ENCODE assay signal across 8 cellular contexts in genomic region chr1:27772932-27773731, GRCh38. TPM values are rescaled to one million over a fixed set of nuclear protein-coding genes. Genes with fewer than 3 reads are reported as not detected.
DNase-seq lines count a peak whose midpoint lies in the region; ATAC-seq and TF ChIP-seq lines count a peak whose summit lies in the region.

Gene STX12, plus strand, starts transcription at chr1:27773219. Its CDS starts 89 bp downstream, at chr1:27773308.

- peak within 1 kb of the TSS; percentile 98 for H3K27ac Mint-ChIP-seq in activated CD4-positive, alpha-beta T cell treated with anti-CD3 and anti-CD28 coated beads, Interleukin-2, amount 10 ng/mL, durations not matched to agents 24 days and 14 days

- TF ChIP-seq CTCF in BJ (IDR thresholded peaks at IDR 0.05; ENCODE audit: insufficient read depth, low read depth, low read length) (no peak), colonic mucosa (IDR thresholded peaks at IDR 0.05) (no peak)

- CTCF ChIA-PET in BJ (lab: Yijun Ruan, JAX): interaction anchor here (0.6 to 1.9 kb wide), 6 partner anchors 18 to 164 kb away, joined by 3 to 4 read pairs (median 4); partner anchors contain the start of gene IFI6

- H3K9me3 Mint-ChIP-seq in activated CD4-positive, alpha-beta T cell treated with anti-CD3 and anti-CD28 coated beads, Interleukin-2, amount 10 ng/mL, durations not matched to agents 24 days and 14 days: no peaks in the 10 kb centered on the region

- peaks cover 1% of the 10 kb centered on the region for H3K27me3 Mint-ChIP-seq in activated CD4-positive, alpha-beta T cell treated with anti-CD3 and anti-CD28 coated beads, Interleukin-2, amount 10 ng/mL, durations not matched to agents 24 days and 14 days

- H3K4me3 ChIP-seq in BJ (ENCODE audit: low read depth, low read length) (peak within 1 kb of the TSS; percentile 77), colonic mucosa (peak within 1 kb of the TSS; percentile 98)

- intact Hi-C loops in activated CD4-positive, alpha-beta T cell treated with anti-CD3 and anti-CD28 coated beads, Interleukin-2, amount 10 ng/mL, durations not matched to agents 24 days and 14 days (cut with micrococcal nuclease): loop anchor here (1.0 to 2.0 kb wide), 3 partner anchors 48 to 104 kb away; partner anchors contain the start of genes FAM76A and PPP1R8
- intact Hi-C loops in colonic mucosa (cut with DNase I): loop anchor here (10.0 kb wide), 1 partner anchor 52 kb away; no protein-coding TSS in a partner anchor

- no peaks in the 10 kb centered on the region for H3K9me3 ChIP-seq in colonic mucosa

- ATAC-seq in GM19324 (IDR thresholded peaks at IDR 0.05; ENCODE audit: low FRiP score, unreplicated experiment) (peak; percentile 89), HG03469 (IDR thresholded peaks at IDR 0.05; ENCODE audit: unreplicated experiment) (peak; percentile 79)

- H3K4me1 Mint-ChIP-seq in activated CD4-positive, alpha-beta T cell treated with anti-CD3 and anti-CD28 coated beads, Interleukin-2, amount 10 ng/mL, durations not matched to agents 24 days and 14 days: peaks cover 26% of the 10 kb centered on the region

- H3K36me3 ChIP-seq in BJ (ENCODE audit: control insufficient read depth, insufficient read depth, low read length) (no peaks in the 10 kb centered on the region), colonic mucosa (no peaks in the 10 kb centered on the region)

- H3K36me3 Mint-ChIP-seq in activated CD4-positive, alpha-beta T cell treated with anti-CD3 and anti-CD28 coated beads, Interleukin-2, amount 10 ng/mL, durations not matched to agents 24 days and 14 days (ENCODE audit: low read depth): peaks cover 8% of the 10 kb centered on the region

- H3K27ac ChIP-seq in colonic mucosa (peak within 1 kb of the TSS; percentile 90), layer of hippocampus (ENCODE audit: low read depth, low read length) (peak within 1 kb of the TSS; percentile 85)

- POLR2A ChIA-PET in BJ (lab: Charles Lee): interaction anchor here (0.7 to 1.1 kb wide), 6 partner anchors 9 to 101 kb away, joined by 3 to 9 read pairs (median 4); partner anchors contain the start of gene FAM76A

- peaks cover 6% of the 10 kb centered on the region for H3K4me1 ChIP-seq in colonic mucosa

- H3K9ac ChIP-seq in colonic mucosa (ENCODE audit: low read depth in 2 of 2, low read length in 2 of 2): peak within 1 kb of the TSS; percentile 94 to 96

- no peaks in the 10 kb centered on the region for H3K27me3 ChIP-seq in BJ (ENCODE audit: control insufficient read depth, insufficient read depth, low read length)
- no peaks in the 10 kb centered on the region for H3K27me3 ChIP-seq in colonic mucosa
- no peaks in the 10 kb centered on the region for H3K27me3 ChIP-seq in layer of hippocampus (ENCODE audit: control insufficient read depth, insufficient read depth, low read length)

- H3K4me3 Mint-ChIP-seq in activated CD4-positive, alpha-beta T cell treated with anti-CD3 and anti-CD28 coated beads, Interleukin-2, amount 10 ng/mL, durations not matched to agents 24 days and 14 days: peak within 1 kb of the TSS; percentile 86

- DNase-seq in BJ (ENCODE audit: low read depth) (peak; percentile 99), NCI-H526 treated with DMSO at 0.1 percent for 48 hours (lab: John Stamatoyannopoulos, UW) (peak; percentile 94), colonic mucosa (peak; percentile 99)
- DNase-seq in activated CD4-positive, alpha-beta T cell treated with anti-CD3 and anti-CD28 coated beads, Interleukin-2, amount 10 ng/mL, durations not matched to agents 24 days and 14 days: peak; percentile 100
- peak; percentile 96 for DNase-seq in stimulated activated CD4-positive, alpha-beta T cell treated with anti-CD3 and anti-CD28 coated beads, Interleukin-1b, Interleukin-23, amount 100 ng/mL, for 4 hours (ENCODE audit: low read depth in 2 of 2)

RNA-seq across cellular contexts. Expression of gene STX12, which starts in this region (rescaled TPM):
- polyA plus RNA-seq in BJ (2011; rRNA removed): 31.2 and 36.4 TPM in 2 replicates
- 12.2 and 12.3 TPM in 2 replicates for polyA minus RNA-seq in BJ (2011; rRNA and poly(A)+ RNA removed)
- total RNA-seq in activated CD4-positive, alpha-beta T cell treated with anti-CD3 and anti-CD28 coated beads, Interleukin-2, amount 10 ng/mL, durations not matched to agents 24 days and 14 days: 28.5 and 28.8 TPM in 2 replicates
- 10 to 100 TPM; 49.2 to 65.0 TPM for total RNA-seq in colonic mucosa

Comparison
In these comparisons a context has a peak if more than half of its experiments do, and no peak if none do; other contexts are left out.
1. Peak in every context shown above with its lines: DNase-seq, ATAC-seq, H3K4me3 ChIP-seq and H3K27ac ChIP-seq.